Comparison of ENCODE assay signal across 31 cellular contexts in the genomic region with DNA sequence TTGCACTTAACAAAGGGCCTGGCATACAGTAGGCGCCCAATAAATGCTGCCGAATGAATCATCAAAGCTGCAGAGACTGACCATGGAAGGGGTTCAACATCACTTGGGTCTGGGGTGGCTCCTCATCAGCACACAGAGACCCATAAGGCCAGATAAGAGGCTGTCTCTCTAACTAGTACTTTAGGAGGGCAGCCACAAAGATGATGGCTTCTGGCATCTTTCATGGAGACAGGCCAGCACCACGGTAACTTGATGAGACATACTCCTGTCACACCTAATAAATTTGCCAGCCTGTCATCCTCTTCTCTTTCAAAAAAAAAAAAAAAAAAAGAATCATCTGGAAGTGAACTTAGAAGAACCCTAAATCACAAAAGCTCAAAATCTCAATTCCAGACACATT. TPM values are rescaled to one million over a fixed set of nuclear protein-coding genes. Genes with fewer than 3 reads are reported as not detected.
"Had no signal": no experiment of that assay in that cellular context is flagged by ENCODE, and none has a peak within 500 bp of the region (broad histone marks: within the 10 kb centered on the region; RNA-seq: fewer than 3 reads in every experiment).

No MANE protein-coding gene starts in this region.

- FAIRE-seq: endometrium, keratinocyte, urothelium cell line had no signal

- H3K4me3 Mint-ChIP-seq: effector memory CD8-positive, alpha-beta T cell; memory B cell; naive thymus-derived CD4-positive, alpha-beta T cell; neural progenitor cell; stimulated activated effector memory CD8-positive, alpha-beta T cell treated with anti-CD3 and anti-CD28 coated beads, Interleukin-12 subunit alpha, Interleukin-12 subunit beta, amount 100 ng/mL, for 72 hours had no signal

- H3K27me3 ChIP-seq: gastrocnemius medialis, testis, tibial artery had no signal

- H3K27ac ChIP-seq: gastrocnemius medialis, neural progenitor cell, parathyroid adenoma, testis, tibial artery, upper lobe of left lung had no signal

- H3K9me3 Mint-ChIP-seq: effector memory CD8-positive, alpha-beta T cell; memory B cell; naive thymus-derived CD4-positive, alpha-beta T cell; nephron; stimulated activated effector memory CD8-positive, alpha-beta T cell treated with anti-CD3 and anti-CD28 coated beads, Interleukin-12 subunit alpha, Interleukin-12 subunit beta, amount 100 ng/mL, for 72 hours had no signal

- H3K36me3 Mint-ChIP-seq: memory B cell; stimulated activated effector memory CD8-positive, alpha-beta T cell treated with anti-CD3 and anti-CD28 coated beads, Interleukin-12 subunit alpha, Interleukin-12 subunit beta, amount 100 ng/mL, for 72 hours had no signal

- H3K9me3 ChIP-seq: gastrocnemius medialis, stomach, testis, tibial artery, upper lobe of left lung had no signal

- H2AFZ ChIP-seq: neural progenitor cell, parathyroid adenoma had no signal

- H3K4me2 ChIP-seq: neural progenitor cell had no signal

- H3K4me3 ChIP-seq: gastrocnemius medialis, lung, neural progenitor cell, testis, tibial artery, upper lobe of left lung had no signal

- H3K27ac Mint-ChIP-seq: effector memory CD8-positive, alpha-beta T cell; memory B cell; naive thymus-derived CD4-positive, alpha-beta T cell; neural progenitor cell; progenitor cell of endocrine pancreas; stimulated activated effector memory CD8-positive, alpha-beta T cell treated with anti-CD3 and anti-CD28 coated beads, Interleukin-12 subunit alpha, Interleukin-12 subunit beta, amount 100 ng/mL, for 72 hours had no signal

- H3K36me3 ChIP-seq: gastrocnemius medialis, neural progenitor cell, tibial artery, upper lobe of left lung had no signal

- H3K79me2 ChIP-seq: parathyroid adenoma had no signal

- ATAC-seq: effector memory CD8-positive, alpha-beta T cell; gastrocnemius medialis; left lobe of liver; naive thymus-derived CD4-positive, alpha-beta T cell; sciatic nerve; stimulated activated effector memory CD8-positive, alpha-beta T cell treated with anti-CD3 and anti-CD28 coated beads, Interleukin-12 subunit alpha, Interleukin-12 subunit beta, amount 100 ng/mL, for 72 hours had no signal

- H3K4me1 ChIP-seq: gastrocnemius medialis, testis had no signal

- H3K9ac ChIP-seq: neural progenitor cell, parathyroid adenoma had no signal

- DNase-seq: cortex of kidney; effector memory CD8-positive, alpha-beta T cell; erythroblast; foreskin fibroblast; gastrocnemius medialis; head of caudate nucleus; naive thymus-derived CD4-positive, alpha-beta T cell; stimulated activated CD4-positive, alpha-beta T cell treated with anti-CD3 and anti-CD28 coated beads, Interleukin-2, amount 100 ng/mL, for 24 hours; stimulated activated CD4-positive, alpha-beta T cell treated with anti-CD3 and anti-CD28 coated beads, Interleukin-4, amount 100 ng/mL, for 24 hours; stimulated activated naive CD4-positive, alpha-beta T cell treated with Interleukin-2 at 50 U/mL for 16 hours; stomach; substantia nigra; testis; tibial artery; upper lobe of left lung had no signal

RNA-seq across cellular contexts. Expression of gene PRIMA1, which starts 3.4 kb away (rescaled TPM):
- total RNA-seq: dermis microvascular lymphatic vessel endothelial cell; glomerular endothelial cell; mononuclear cell; naive thymus-derived CD4-positive, alpha-beta T cell; osteoblast had no signal
- polyA plus RNA-seq: keratinocyte; naive thymus-derived CD4-positive, alpha-beta T cell had no signal
